In genomic region chrX:38061335-38061734, GRCh38 we compare ENCODE assay signal across 1 cellular context.
A peak's percentile ranks its signal among the peaks of the same experiment; 100 is the strongest.
TF ChIP-seq lines count a peak whose summit lies in the region.

No MANE protein-coding gene starts in this region.

TF ChIP-seq in K562, 482 proteins besides CTCF, POLR2A, EP300 and RAD21 (continued from another document):
- TF ChIP-seq CEBPZ (IDR thresholded peaks at IDR 0.05; ENCODE audit: borderline replicate concordance, low read depth, low read length) (no peak), FOS (IDR thresholded peaks at IDR 0.05; ENCODE audit: extremely low read depth, insufficient read length) (no peak), LEF1 (IDR thresholded peaks at IDR 0.05) (no peak), MIER1 (IDR thresholded peaks at IDR 0.05; ENCODE audit: low read depth) (no peak), E2F4 (CRISPR knock-in tag; IDR thresholded peaks at IDR 0.05; ENCODE audit: low read depth) (no peak), CCAR2 (IDR thresholded peaks at IDR 0.05; ENCODE audit: low read depth, low read length) (no peak), JUND (IDR thresholded peaks at IDR 0.05; ENCODE audit: borderline replicate concordance, low read depth, low read length) (peak; percentile 85), JUND (tag; IDR thresholded peaks at IDR 0.05; ENCODE audit: borderline replicate concordance, low read depth, low read length) (peak; percentile 82), RNF2 (IDR thresholded peaks at IDR 0.05) (no peak), GTF2F1 (IDR thresholded peaks at IDR 0.05; ENCODE audit: low read depth, low read length) (no peak), NFE2 (IDR thresholded peaks at IDR 0.05; ENCODE audit: low read depth) (no peak), KLF1 (tag; IDR thresholded peaks at IDR 0.05) (no peak), IRF2 (CRISPR knock-in tag; IDR thresholded peaks at IDR 0.05) (no peak), ZNF518B (CRISPR knock-in tag; IDR thresholded peaks at IDR 0.05) (no peak), ZBTB12 (CRISPR knock-in tag; IDR thresholded peaks at IDR 0.05) (no peak), NR2C1 (IDR thresholded peaks at IDR 0.05) (no peak), NR2C1 (tag; IDR thresholded peaks at IDR 0.05) (no peak), HNRNPH1 (optimal IDR thresholded peaks at IDR 0.05; ENCODE audit: low read depth, low read length) (no peak), MYC (IDR thresholded peaks at IDR 0.05; ENCODE audit: low read depth, low read length) (no peak), MYC (CRISPR knock-in tag; IDR thresholded peaks at IDR 0.05; ENCODE audit: borderline replicate concordance, low read depth) (no peak), SREBF1 (IDR thresholded peaks at IDR 0.05; ENCODE audit: borderline replicate concordance, low read depth, low read length) (no peak), ZBTB17 (CRISPR knock-in tag; IDR thresholded peaks at IDR 0.05) (no peak), EP400 (IDR thresholded peaks at IDR 0.05) (no peak), ELF4 (CRISPR knock-in tag; IDR thresholded peaks at IDR 0.05) (no peak), RFX5 (IDR thresholded peaks at IDR 0.05; ENCODE audit: low read depth, low read length) (no peak), PTTG1 (tag; IDR thresholded peaks at IDR 0.05; ENCODE audit: low read depth) (no peak), RNF219 (CRISPR knock-in tag; IDR thresholded peaks at IDR 0.05) (no peak), NUFIP1 (IDR thresholded peaks at IDR 0.05; ENCODE audit: partially characterized antibody) (no peak), HINFP (tag; conservative IDR thresholded peaks at IDR 0.05; ENCODE audit: low read depth) (no peak), HNRNPL (IDR thresholded peaks at IDR 0.05; ENCODE audit: low read depth, low read length) (no peak), MECOM (CRISPR knock-in tag; IDR thresholded peaks at IDR 0.05) (no peak), FOSL1 (tag; conservative IDR thresholded peaks at IDR 0.05) (peak; percentile 89), MCM7 (IDR thresholded peaks at IDR 0.05) (no peak)
- TF ChIP-seq, protein P1, sequence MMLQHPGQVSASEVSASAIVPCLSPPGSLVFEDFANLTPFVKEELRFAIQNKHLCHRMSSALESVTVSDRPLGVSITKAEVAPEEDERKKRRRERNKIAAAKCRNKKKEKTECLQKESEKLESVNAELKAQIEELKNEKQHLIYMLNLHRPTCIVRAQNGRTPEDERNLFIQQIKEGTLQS (IDR thresholded peaks at IDR 0.05): peak; percentile 75
- TF ChIP-seq, protein P1 (CRISPR knock-in tag; conservative IDR thresholded peaks at IDR 0.05): no peak
- TF ChIP-seq, protein P2, sequence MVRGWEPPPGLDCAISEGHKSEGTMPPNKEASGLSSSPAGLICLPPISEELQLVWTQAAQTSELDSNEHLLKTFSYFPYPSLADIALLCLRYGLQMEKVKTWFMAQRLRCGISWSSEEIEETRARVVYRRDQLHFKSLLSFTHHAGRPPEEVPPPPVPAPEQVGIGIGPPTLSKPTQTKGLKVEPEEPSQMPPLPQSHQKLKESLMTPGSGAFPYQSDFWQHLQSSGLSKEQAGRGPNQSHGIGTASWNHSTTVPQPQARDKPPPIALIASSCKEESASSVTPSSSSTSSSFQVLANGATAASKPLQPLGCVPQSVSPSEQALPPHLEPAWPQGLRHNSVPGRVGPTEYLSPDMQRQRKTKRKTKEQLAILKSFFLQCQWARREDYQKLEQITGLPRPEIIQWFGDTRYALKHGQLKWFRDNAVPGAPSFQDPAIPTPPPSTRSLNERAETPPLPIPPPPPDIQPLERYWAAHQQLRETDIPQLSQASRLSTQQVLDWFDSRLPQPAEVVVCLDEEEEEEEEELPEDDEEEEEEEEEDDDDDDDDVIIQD (CRISPR knock-in tag; IDR thresholded peaks at IDR 0.05): no peak
- TF ChIP-seq, protein P3, sequence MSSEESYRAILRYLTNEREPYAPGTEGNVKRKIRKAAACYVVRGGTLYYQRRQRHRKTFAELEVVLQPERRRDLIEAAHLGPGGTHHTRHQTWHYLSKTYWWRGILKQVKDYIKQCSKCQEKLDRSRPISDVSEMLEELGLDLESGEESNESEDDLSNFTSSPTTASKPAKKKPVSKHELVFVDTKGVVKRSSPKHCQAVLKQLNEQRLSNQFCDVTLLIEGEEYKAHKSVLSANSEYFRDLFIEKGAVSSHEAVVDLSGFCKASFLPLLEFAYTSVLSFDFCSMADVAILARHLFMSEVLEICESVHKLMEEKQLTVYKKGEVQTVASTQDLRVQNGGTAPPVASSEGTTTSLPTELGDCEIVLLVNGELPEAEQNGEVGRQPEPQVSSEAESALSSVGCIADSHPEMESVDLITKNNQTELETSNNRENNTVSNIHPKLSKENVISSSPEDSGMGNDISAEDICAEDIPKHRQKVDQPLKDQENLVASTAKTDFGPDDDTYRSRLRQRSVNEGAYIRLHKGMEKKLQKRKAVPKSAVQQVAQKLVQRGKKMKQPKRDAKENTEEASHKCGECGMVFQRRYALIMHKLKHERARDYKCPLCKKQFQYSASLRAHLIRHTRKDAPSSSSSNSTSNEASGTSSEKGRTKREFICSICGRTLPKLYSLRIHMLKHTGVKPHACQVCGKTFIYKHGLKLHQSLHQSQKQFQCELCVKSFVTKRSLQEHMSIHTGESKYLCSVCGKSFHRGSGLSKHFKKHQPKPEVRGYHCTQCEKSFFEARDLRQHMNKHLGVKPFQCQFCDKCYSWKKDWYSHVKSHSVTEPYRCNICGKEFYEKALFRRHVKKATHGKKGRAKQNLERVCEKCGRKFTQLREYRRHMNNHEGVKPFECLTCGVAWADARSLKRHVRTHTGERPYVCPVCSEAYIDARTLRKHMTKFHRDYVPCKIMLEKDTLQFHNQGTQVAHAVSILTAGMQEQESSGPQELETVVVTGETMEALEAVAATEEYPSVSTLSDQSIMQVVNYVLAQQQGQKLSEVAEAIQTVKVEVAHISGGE (CRISPR knock-in tag; IDR thresholded peaks at IDR 0.05): no peak
